2 cellular contexts compared by ENCODE assay signal in the genomic region with DNA sequence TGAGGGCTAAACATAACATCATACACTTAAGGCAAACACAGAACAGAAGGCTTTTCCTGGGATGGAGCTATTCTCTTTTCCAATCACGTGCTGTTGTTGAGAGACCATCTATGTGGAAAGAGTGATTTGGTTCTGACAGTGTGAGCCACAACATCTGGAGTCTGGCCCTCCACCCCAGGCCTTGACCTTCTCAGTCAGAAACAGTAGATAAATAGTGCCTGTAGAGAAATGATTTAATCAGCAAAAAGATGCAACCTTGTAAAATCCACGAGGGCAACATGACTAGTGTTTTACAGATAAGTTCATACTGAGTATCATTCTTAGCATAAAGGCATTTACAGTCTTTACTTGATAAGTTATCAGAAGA.
TF ChIP-seq lines count a peak whose summit lies in the region.

No MANE protein-coding gene starts in this region.

TF ChIP-seq in K562, 482 proteins besides CTCF, POLR2A, EP300 and RAD21 (continues in another document):
- TF ChIP-seq NFIC (IDR thresholded peaks at IDR 0.05): no peak; the same call in 1 of the 2 replicates
- TF ChIP-seq KDM5B (IDR thresholded peaks at IDR 0.05; ENCODE audit: insufficient replicate concordance, low read depth, low read length): no peak
- TF ChIP-seq ETV1 (tag; conservative IDR thresholded peaks at IDR 0.05; ENCODE audit: low read depth): no peak
- TF ChIP-seq SAP30 (IDR thresholded peaks at IDR 0.05; ENCODE audit: borderline replicate concordance, insufficient read depth, low read depth, low read length, poor library complexity, severe bottlenecking): no peak
- TF ChIP-seq, protein P1, sequence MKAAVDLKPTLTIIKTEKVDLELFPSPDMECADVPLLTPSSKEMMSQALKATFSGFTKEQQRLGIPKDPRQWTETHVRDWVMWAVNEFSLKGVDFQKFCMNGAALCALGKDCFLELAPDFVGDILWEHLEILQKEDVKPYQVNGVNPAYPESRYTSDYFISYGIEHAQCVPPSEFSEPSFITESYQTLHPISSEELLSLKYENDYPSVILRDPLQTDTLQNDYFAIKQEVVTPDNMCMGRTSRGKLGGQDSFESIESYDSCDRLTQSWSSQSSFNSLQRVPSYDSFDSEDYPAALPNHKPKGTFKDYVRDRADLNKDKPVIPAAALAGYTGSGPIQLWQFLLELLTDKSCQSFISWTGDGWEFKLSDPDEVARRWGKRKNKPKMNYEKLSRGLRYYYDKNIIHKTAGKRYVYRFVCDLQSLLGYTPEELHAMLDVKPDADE (conservative IDR thresholded peaks at IDR 0.05; ENCODE audit: control insufficient read depth, low read depth, low read length): no peak
- no peak for TF ChIP-seq RBM34 (IDR thresholded peaks at IDR 0.05; ENCODE audit: borderline replicate concordance, insufficient read depth, low read length)
- TF ChIP-seq C11orf30 (IDR thresholded peaks at IDR 0.05; ENCODE audit: low read depth): peak; percentile 63; the same call in 1 of the 2 replicates
- TF ChIP-seq SOX6 (IDR thresholded peaks at IDR 0.05): peak; percentile 68; the same call in 1 of the 2 replicates
- TF ChIP-seq, protein P2, sequence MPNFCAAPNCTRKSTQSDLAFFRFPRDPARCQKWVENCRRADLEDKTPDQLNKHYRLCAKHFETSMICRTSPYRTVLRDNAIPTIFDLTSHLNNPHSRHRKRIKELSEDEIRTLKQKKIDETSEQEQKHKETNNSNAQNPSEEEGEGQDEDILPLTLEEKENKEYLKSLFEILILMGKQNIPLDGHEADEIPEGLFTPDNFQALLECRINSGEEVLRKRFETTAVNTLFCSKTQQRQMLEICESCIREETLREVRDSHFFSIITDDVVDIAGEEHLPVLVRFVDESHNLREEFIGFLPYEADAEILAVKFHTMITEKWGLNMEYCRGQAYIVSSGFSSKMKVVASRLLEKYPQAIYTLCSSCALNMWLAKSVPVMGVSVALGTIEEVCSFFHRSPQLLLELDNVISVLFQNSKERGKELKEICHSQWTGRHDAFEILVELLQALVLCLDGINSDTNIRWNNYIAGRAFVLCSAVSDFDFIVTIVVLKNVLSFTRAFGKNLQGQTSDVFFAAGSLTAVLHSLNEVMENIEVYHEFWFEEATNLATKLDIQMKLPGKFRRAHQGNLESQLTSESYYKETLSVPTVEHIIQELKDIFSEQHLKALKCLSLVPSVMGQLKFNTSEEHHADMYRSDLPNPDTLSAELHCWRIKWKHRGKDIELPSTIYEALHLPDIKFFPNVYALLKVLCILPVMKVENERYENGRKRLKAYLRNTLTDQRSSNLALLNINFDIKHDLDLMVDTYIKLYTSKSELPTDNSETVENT (CRISPR knock-in tag; IDR thresholded peaks at IDR 0.05): no peak
- no peak for TF ChIP-seq DPF2 (IDR thresholded peaks at IDR 0.05)
- TF ChIP-seq SAFB (IDR thresholded peaks at IDR 0.05; ENCODE audit: borderline replicate concordance, low read depth, low read length): no peak
- TF ChIP-seq ZNF583 (CRISPR knock-in tag; IDR thresholded peaks at IDR 0.05): no peak
- no peak for TF ChIP-seq FOXJ3 (CRISPR knock-in tag; IDR thresholded peaks at IDR 0.05)
- no peak for TF ChIP-seq GTF2E2 (tag; IDR thresholded peaks at IDR 0.05)
- TF ChIP-seq ZNF175 (CRISPR knock-in tag; IDR thresholded peaks at IDR 0.05; ENCODE audit: low read depth): no peak
- TF ChIP-seq KLF6 (CRISPR knock-in tag; IDR thresholded peaks at IDR 0.05; ENCODE audit: borderline replicate concordance): no peak
- TF ChIP-seq TAL1 (IDR thresholded peaks at IDR 0.05): peak; percentile 83
- no peak for TF ChIP-seq PRMT5 (CRISPR knock-in tag; IDR thresholded peaks at IDR 0.05)
- TF ChIP-seq MTA2 (IDR thresholded peaks at IDR 0.05; ENCODE audit: low read depth): peak; percentile 50; the same call in 1 of the 2 replicates
- TF ChIP-seq DMBX1 (CRISPR knock-in tag; IDR thresholded peaks at IDR 0.05; ENCODE audit: borderline replicate concordance): no peak
- TF ChIP-seq, protein P3, sequence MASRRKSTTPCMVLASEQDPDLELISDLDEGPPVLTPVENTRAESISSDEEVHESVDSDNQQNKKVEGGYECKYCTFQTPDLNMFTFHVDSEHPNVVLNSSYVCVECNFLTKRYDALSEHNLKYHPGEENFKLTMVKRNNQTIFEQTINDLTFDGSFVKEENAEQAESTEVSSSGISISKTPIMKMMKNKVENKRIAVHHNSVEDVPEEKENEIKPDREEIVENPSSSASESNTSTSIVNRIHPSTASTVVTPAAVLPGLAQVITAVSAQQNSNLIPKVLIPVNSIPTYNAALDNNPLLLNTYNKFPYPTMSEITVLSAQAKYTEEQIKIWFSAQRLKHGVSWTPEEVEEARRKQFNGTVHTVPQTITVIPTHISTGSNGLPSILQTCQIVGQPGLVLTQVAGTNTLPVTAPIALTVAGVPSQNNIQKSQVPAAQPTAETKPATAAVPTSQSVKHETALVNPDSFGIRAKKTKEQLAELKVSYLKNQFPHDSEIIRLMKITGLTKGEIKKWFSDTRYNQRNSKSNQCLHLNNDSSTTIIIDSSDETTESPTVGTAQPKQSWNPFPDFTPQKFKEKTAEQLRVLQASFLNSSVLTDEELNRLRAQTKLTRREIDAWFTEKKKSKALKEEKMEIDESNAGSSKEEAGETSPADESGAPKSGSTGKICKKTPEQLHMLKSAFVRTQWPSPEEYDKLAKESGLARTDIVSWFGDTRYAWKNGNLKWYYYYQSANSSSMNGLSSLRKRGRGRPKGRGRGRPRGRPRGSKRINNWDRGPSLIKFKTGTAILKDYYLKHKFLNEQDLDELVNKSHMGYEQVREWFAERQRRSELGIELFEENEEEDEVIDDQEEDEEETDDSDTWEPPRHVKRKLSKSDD (conservative IDR thresholded peaks at IDR 0.05; ENCODE audit: low read length): no peak
- no peak for TF ChIP-seq GATAD2B (IDR thresholded peaks at IDR 0.05; ENCODE audit: borderline replicate concordance)
- peak; percentile 84 for TF ChIP-seq CBFA2T3 (IDR thresholded peaks at IDR 0.05)
- TF ChIP-seq MAFG (tag; conservative IDR thresholded peaks at IDR 0.05): peak; percentile 52
- TF ChIP-seq ZNF239 (CRISPR knock-in tag; IDR thresholded peaks at IDR 0.05): no peak
- TF ChIP-seq, protein P4, sequence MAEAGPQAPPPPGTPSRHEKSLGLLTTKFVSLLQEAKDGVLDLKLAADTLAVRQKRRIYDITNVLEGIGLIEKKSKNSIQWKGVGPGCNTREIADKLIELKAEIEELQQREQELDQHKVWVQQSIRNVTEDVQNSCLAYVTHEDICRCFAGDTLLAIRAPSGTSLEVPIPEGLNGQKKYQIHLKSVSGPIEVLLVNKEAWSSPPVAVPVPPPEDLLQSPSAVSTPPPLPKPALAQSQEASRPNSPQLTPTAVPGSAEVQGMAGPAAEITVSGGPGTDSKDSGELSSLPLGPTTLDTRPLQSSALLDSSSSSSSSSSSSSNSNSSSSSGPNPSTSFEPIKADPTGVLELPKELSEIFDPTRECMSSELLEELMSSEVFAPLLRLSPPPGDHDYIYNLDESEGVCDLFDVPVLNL (CRISPR knock-in tag; IDR thresholded peaks at IDR 0.05; ENCODE audit: low read depth): no peak
- TF ChIP-seq POLR3G (IDR thresholded peaks at IDR 0.05; ENCODE audit: extremely low read depth, insufficient read length, insufficient replicate concordance): no peak
- peak; percentile 16 to 45; a peak in 1 of 4 replicates for TF ChIP-seq TRIM24 (IDR thresholded peaks at IDR 0.05)
- TF ChIP-seq TCF3 (CRISPR knock-in tag; IDR thresholded peaks at IDR 0.05): peak; percentile 20; the same call in 1 of the 2 replicates
- peak; percentile 44; the same call in 1 of the 2 replicates for TF ChIP-seq FOSL1 (tag; conservative IDR thresholded peaks at IDR 0.05)

TF ChIP-seq in GM12891, 5 proteins besides CTCF, POLR2A, EP300 and RAD21:
- no peak for TF ChIP-seq SPI1 (IDR thresholded peaks at IDR 0.05; ENCODE audit: low read depth, low read length)
